In the genomic region with DNA sequence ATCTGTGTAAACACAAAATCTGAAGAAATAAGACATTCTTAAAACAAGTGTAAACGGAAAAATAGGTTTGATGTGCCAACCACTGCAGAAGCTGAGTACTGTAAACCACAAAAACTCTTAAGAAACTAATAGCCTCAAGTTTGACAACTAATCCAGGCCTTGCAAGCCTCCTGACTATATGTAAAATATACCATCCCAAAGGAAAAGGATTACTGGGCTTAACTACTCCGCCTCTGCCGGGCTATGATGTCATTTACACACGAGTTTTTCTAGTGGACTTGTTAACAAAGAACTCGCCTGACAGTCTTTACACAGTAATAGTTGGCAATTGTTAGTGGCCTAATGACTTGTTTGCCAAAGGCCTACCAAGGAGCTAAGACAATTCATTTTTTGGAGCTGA, we compare ENCODE assay signal across 1 cellular context.
TF ChIP-seq lines count a peak whose summit lies in the region.

No MANE protein-coding gene starts in this region.

TF ChIP-seq in K562, 482 proteins besides CTCF, POLR2A, EP300 and RAD21 (continued from another document):
- TF ChIP-seq, protein P1, sequence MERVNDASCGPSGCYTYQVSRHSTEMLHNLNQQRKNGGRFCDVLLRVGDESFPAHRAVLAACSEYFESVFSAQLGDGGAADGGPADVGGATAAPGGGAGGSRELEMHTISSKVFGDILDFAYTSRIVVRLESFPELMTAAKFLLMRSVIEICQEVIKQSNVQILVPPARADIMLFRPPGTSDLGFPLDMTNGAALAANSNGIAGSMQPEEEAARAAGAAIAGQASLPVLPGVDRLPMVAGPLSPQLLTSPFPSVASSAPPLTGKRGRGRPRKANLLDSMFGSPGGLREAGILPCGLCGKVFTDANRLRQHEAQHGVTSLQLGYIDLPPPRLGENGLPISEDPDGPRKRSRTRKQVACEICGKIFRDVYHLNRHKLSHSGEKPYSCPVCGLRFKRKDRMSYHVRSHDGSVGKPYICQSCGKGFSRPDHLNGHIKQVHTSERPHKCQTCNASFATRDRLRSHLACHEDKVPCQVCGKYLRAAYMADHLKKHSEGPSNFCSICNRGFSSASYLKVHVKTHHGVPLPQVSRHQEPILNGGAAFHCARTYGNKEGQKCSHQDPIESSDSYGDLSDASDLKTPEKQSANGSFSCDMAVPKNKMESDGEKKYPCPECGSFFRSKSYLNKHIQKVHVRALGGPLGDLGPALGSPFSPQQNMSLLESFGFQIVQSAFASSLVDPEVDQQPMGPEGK (CRISPR knock-in tag; IDR thresholded peaks at IDR 0.05; ENCODE audit: borderline replicate concordance), result no peak
- TF ChIP-seq TFAM (CRISPR knock-in tag; conservative IDR thresholded peaks at IDR 0.05) (no peak), ZNF324 (CRISPR knock-in tag; IDR thresholded peaks at IDR 0.05) (no peak), YBX1 (IDR thresholded peaks at IDR 0.05) (no peak), ARNT (IDR thresholded peaks at IDR 0.05) (no peak), HDAC3 (IDR thresholded peaks at IDR 0.05; ENCODE audit: borderline replicate concordance, partially characterized antibody) (no peak), ZNF311 (CRISPR knock-in tag; IDR thresholded peaks at IDR 0.05) (no peak), RB1 (IDR thresholded peaks at IDR 0.05; ENCODE audit: low read depth) (no peak)
- TF ChIP-seq, protein P2, sequence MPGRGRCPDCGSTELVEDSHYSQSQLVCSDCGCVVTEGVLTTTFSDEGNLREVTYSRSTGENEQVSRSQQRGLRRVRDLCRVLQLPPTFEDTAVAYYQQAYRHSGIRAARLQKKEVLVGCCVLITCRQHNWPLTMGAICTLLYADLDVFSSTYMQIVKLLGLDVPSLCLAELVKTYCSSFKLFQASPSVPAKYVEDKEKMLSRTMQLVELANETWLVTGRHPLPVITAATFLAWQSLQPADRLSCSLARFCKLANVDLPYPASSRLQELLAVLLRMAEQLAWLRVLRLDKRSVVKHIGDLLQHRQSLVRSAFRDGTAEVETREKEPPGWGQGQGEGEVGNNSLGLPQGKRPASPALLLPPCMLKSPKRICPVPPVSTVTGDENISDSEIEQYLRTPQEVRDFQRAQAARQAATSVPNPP (IDR thresholded peaks at IDR 0.05; ENCODE audit: borderline replicate concordance, insufficient read depth, insufficient read length), result no peak
- TF ChIP-seq, protein P3, sequence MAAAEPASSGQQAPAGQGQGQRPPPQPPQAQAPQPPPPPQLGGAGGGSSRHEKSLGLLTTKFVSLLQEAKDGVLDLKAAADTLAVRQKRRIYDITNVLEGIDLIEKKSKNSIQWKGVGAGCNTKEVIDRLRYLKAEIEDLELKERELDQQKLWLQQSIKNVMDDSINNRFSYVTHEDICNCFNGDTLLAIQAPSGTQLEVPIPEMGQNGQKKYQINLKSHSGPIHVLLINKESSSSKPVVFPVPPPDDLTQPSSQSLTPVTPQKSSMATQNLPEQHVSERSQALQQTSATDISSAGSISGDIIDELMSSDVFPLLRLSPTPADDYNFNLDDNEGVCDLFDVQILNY (CRISPR knock-in tag; IDR thresholded peaks at IDR 0.05), result no peak
- TF ChIP-seq, protein P4, sequence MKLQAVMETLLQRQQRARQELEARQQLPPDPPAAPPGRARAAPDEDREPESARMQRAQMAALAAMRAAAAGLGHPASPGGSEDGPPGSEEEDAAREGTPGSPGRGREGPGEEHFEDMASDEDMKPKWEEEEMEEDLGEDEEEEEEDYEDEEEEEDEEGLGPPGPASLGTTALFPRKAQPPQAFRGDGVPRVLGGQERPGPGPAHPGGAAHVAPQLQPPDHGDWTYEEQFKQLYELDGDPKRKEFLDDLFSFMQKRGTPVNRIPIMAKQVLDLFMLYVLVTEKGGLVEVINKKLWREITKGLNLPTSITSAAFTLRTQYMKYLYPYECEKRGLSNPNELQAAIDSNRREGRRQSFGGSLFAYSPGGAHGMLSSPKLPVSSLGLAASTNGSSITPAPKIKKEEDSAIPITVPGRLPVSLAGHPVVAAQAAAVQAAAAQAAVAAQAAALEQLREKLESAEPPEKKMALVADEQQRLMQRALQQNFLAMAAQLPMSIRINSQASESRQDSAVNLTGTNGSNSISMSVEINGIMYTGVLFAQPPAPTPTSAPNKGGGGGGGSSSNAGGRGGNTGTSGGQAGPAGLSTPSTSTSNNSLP (IDR thresholded peaks at IDR 0.05; ENCODE audit: borderline replicate concordance, low read depth, low read length), result no peak
